In genomic region chr19:58559275-58560006, GRCh38 we compare ENCODE assay signal across 8 cellular contexts. TPM values are rescaled to one million over a fixed set of nuclear protein-coding genes. Genes with fewer than 3 reads are reported as not detected.
DNase-seq lines count a peak whose midpoint lies in the region; ATAC-seq and TF ChIP-seq lines count a peak whose summit lies in the region.

No MANE protein-coding gene starts in this region.

- H3K9me3 ChIP-seq in neural progenitor cell (ENCODE audit: low read depth) = no peaks in the 10 kb centered on the region

- peaks cover 17% of the 10 kb centered on the region for H3K4me1 ChIP-seq in neural progenitor cell

- peaks cover 40% of the 10 kb centered on the region for H3K79me2 ChIP-seq in neural progenitor cell (ENCODE audit: low read depth)

- TF ChIP-seq EP300 in Ishikawa (IDR thresholded peaks at IDR 0.05; ENCODE audit: borderline replicate concordance) = no peak

- H4K20me1 ChIP-seq in neural progenitor cell (ENCODE audit: low read depth) = peaks cover 15% of the 10 kb centered on the region

- no peaks in the 10 kb centered on the region for H3K9me3 Mint-ChIP-seq in activated T-helper 1 cell treated with anti-CD3 and anti-CD28 coated beads, Interleukin-12 subunit alpha, Interleukin-12 subunit beta, Interleukin-2, Interleukin-4 antibody, amounts not matched to agents 30 ng/mL and 10 ng/mL and 1 ng/mL, durations not matched to agents 14 hours and 24 hours and 36 hours
- H3K9me3 Mint-ChIP-seq in neural progenitor cell (no peaks in the 10 kb centered on the region), type B pancreatic cell (no peaks in the 10 kb centered on the region)

- H3K27me3 ChIP-seq in neural progenitor cell = peaks cover 22% of the 10 kb centered on the region

- H3K27ac ChIP-seq in neural progenitor cell = peak overlapping the region; percentile 91

- peak overlapping the region; percentile 79 for H3K4me2 ChIP-seq in neural progenitor cell

- H3K27me3 Mint-ChIP-seq in activated T-helper 1 cell treated with anti-CD3 and anti-CD28 coated beads, Interleukin-12 subunit alpha, Interleukin-12 subunit beta, Interleukin-2, Interleukin-4 antibody, amounts not matched to agents 30 ng/mL and 10 ng/mL and 1 ng/mL, durations not matched to agents 14 hours and 24 hours and 36 hours (ENCODE audit: insufficient read depth) = no peaks in the 10 kb centered on the region
- peaks cover 22% of the 10 kb centered on the region for H3K27me3 Mint-ChIP-seq in neural progenitor cell (ENCODE audit: insufficient read depth, low read depth)
- no peaks in the 10 kb centered on the region for H3K27me3 Mint-ChIP-seq in type B pancreatic cell

- H2AFZ ChIP-seq in neural progenitor cell (replicated peaks) = peak overlapping the region; percentile 60

- ATAC-seq in GM18867 (IDR thresholded peaks at IDR 0.05; ENCODE audit: unreplicated experiment) = peak; percentile 26

- TF ChIP-seq CTCF in foreskin fibroblast (IDR thresholded peaks at IDR 0.05; ENCODE audit: low read depth, low read length) (no peak), neural progenitor cell (IDR thresholded peaks at IDR 0.05) (no peak), type B pancreatic cell (conservative IDR thresholded peaks at IDR 0.05) (no peak)

- peak overlapping the region; percentile 95 for H3K4me3 Mint-ChIP-seq in activated T-helper 1 cell treated with anti-CD3 and anti-CD28 coated beads, Interleukin-12 subunit alpha, Interleukin-12 subunit beta, Interleukin-2, Interleukin-4 antibody, amounts not matched to agents 30 ng/mL and 10 ng/mL and 1 ng/mL, durations not matched to agents 14 hours and 24 hours and 36 hours
- H3K4me3 Mint-ChIP-seq in neural progenitor cell = peak overlapping the region; percentile 98
- peak overlapping the region; percentile 99 for H3K4me3 Mint-ChIP-seq in type B pancreatic cell

- intact Hi-C loops in activated T-helper 1 cell treated with anti-CD3 and anti-CD28 coated beads, Interleukin-12 subunit alpha, Interleukin-12 subunit beta, Interleukin-2, Interleukin-4 antibody, amounts not matched to agents 30 ng/mL and 10 ng/mL and 1 ng/mL, durations not matched to agents 14 hours and 24 hours and 36 hours (cut with micrococcal nuclease) = loop anchor here (1.0 kb wide), 3 partner anchors 14 to 178 kb away; partner anchors contain the start of genes MZF1 and ZNF837

- peak overlapping the region; percentile 65 for H3K9ac ChIP-seq in neural progenitor cell

- peaks cover 33% of the 10 kb centered on the region for H3K36me3 Mint-ChIP-seq in activated T-helper 1 cell treated with anti-CD3 and anti-CD28 coated beads, Interleukin-12 subunit alpha, Interleukin-12 subunit beta, Interleukin-2, Interleukin-4 antibody, amounts not matched to agents 30 ng/mL and 10 ng/mL and 1 ng/mL, durations not matched to agents 14 hours and 24 hours and 36 hours (ENCODE audit: low read depth)
- H3K36me3 Mint-ChIP-seq in neural progenitor cell (peaks cover 14% of the 10 kb centered on the region), type B pancreatic cell (peaks cover 7% of the 10 kb centered on the region)

- DNase-seq in activated T-helper 1 cell treated with anti-CD3 and anti-CD28 coated beads, Interleukin-12 subunit alpha, Interleukin-12 subunit beta, Interleukin-2, Interleukin-4 antibody, amounts not matched to agents 30 ng/mL and 10 ng/mL and 1 ng/mL, durations not matched to agents 14 hours and 24 hours and 36 hours (ENCODE audit: low spot score) = peak; percentile 65
- DNase-seq in foreskin fibroblast (peak; percentile 91 to 96), neural progenitor cell (ENCODE audit: low spot score) (peak; percentile 94), type B pancreatic cell (ENCODE audit: extremely low spot score, unreplicated experiment) (peak; percentile 88), NCI-H1930 (lab: John Stamatoyannopoulos, UW) (no peak), NCI-H1105 (lab: John Stamatoyannopoulos, UW) (no peak)

- peak overlapping the region; percentile 99 for H3K27ac Mint-ChIP-seq in activated T-helper 1 cell treated with anti-CD3 and anti-CD28 coated beads, Interleukin-12 subunit alpha, Interleukin-12 subunit beta, Interleukin-2, Interleukin-4 antibody, amounts not matched to agents 30 ng/mL and 10 ng/mL and 1 ng/mL, durations not matched to agents 14 hours and 24 hours and 36 hours
- H3K27ac Mint-ChIP-seq in neural progenitor cell (peak overlapping the region; percentile 99), type B pancreatic cell (peak overlapping the region; percentile 100)

- H3K4me3 ChIP-seq in foreskin fibroblast (ENCODE audit: low read depth in 1 of 2, low read length in 2 of 2) (peak overlapping the region; percentile 79 to 96), neural progenitor cell (peak overlapping the region; percentile 65)

- no peaks in the 10 kb centered on the region for H3K36me3 ChIP-seq in neural progenitor cell

- peaks cover 66% of the 10 kb centered on the region for H3K4me1 Mint-ChIP-seq in activated T-helper 1 cell treated with anti-CD3 and anti-CD28 coated beads, Interleukin-12 subunit alpha, Interleukin-12 subunit beta, Interleukin-2, Interleukin-4 antibody, amounts not matched to agents 30 ng/mL and 10 ng/mL and 1 ng/mL, durations not matched to agents 14 hours and 24 hours and 36 hours (ENCODE audit: low read depth)
- H3K4me1 Mint-ChIP-seq in neural progenitor cell (peaks cover 37% of the 10 kb centered on the region), type B pancreatic cell (ENCODE audit: unreplicated experiment) (peaks cover 6% of the 10 kb centered on the region)

- peaks cover 63% of the 10 kb centered on the region for H3F3A ChIP-seq in neural progenitor cell (ENCODE audit: low read depth)

- TF ChIP-seq RAD21 in Ishikawa (IDR thresholded peaks at IDR 0.05; ENCODE audit: low read depth) = no peak

TF ChIP-seq in Ishikawa, 13 proteins besides CTCF, POLR2A, EP300 and RAD21:
- peak; percentile 43; the same call in 1 of the 2 replicates for TF ChIP-seq EGR1 (IDR thresholded peaks at IDR 0.05)
- no peak for TF ChIP-seq CREB1 (IDR thresholded peaks at IDR 0.05; ENCODE audit: low read depth)
- peak; percentile 97 for TF ChIP-seq MAX (IDR thresholded peaks at IDR 0.05)
- TF ChIP-seq NFIC (IDR thresholded peaks at IDR 0.05) = 0 out of 2 replicates have a peak, but pooled peaks have one; percentile 10
- no peak for TF ChIP-seq ZBTB7A (IDR thresholded peaks at IDR 0.05; ENCODE audit: low read depth)
- TF ChIP-seq TEAD4 (IDR thresholded peaks at IDR 0.05) = no peak
- no peak for TF ChIP-seq FOXM1 (IDR thresholded peaks at IDR 0.05; ENCODE audit: borderline replicate concordance, low read depth)
- TF ChIP-seq YY1 (IDR thresholded peaks at IDR 0.05; ENCODE audit: low read depth) = peak; percentile 47
- TF ChIP-seq TAF1 (IDR thresholded peaks at IDR 0.05; ENCODE audit: low read depth) = peak; percentile 53; the same call in 1 of the 2 replicates
- peak; percentile 55 for TF ChIP-seq TCF12 (IDR thresholded peaks at IDR 0.05; ENCODE audit: low read depth)
- TF ChIP-seq CEBPB (IDR thresholded peaks at IDR 0.05) = no peak

RNA-seq across cellular contexts. Expression of gene UBE2M, which starts 1.0 kb away (rescaled TPM):
- total RNA-seq in activated T-helper 1 cell treated with anti-CD3 and anti-CD28 coated beads, Interleukin-12 subunit alpha, Interleukin-12 subunit beta, Interleukin-2, Interleukin-4 antibody, amounts not matched to agents 30 ng/mL and 10 ng/mL and 1 ng/mL, durations not matched to agents 14 hours and 24 hours and 36 hours = 147 and 164 TPM in 2 replicates
- total RNA-seq in neural progenitor cell (ENCODE audit: low replicate concordance) = 59.3 and 73.3 TPM in 2 replicates
- total RNA-seq in type B pancreatic cell (ENCODE audit: low replicate concordance) = 78.0 and 81.9 TPM in 2 replicates

RNA-seq across cellular contexts. Expression of gene CHMP2A, which starts 4.5 kb away (rescaled TPM):
- 109 and 114 TPM in 2 replicates for total RNA-seq in activated T-helper 1 cell treated with anti-CD3 and anti-CD28 coated beads, Interleukin-12 subunit alpha, Interleukin-12 subunit beta, Interleukin-2, Interleukin-4 antibody, amounts not matched to agents 30 ng/mL and 10 ng/mL and 1 ng/mL, durations not matched to agents 14 hours and 24 hours and 36 hours
- total RNA-seq in neural progenitor cell (ENCODE audit: low replicate concordance) (141 and 148 TPM in 2 replicates), type B pancreatic cell (ENCODE audit: low replicate concordance) (86.5 and 97.7 TPM in 2 replicates)

RNA-seq across cellular contexts. Expression of gene MZF1, which starts 13.7 kb away (rescaled TPM):
- total RNA-seq in activated T-helper 1 cell treated with anti-CD3 and anti-CD28 coated beads, Interleukin-12 subunit alpha, Interleukin-12 subunit beta, Interleukin-2, Interleukin-4 antibody, amounts not matched to agents 30 ng/mL and 10 ng/mL and 1 ng/mL, durations not matched to agents 14 hours and 24 hours and 36 hours = 19.6 and 21.6 TPM in 2 replicates
- total RNA-seq in neural progenitor cell (ENCODE audit: low replicate concordance) = 8.4 and 32.3 TPM in 2 replicates
- total RNA-seq in type B pancreatic cell (ENCODE audit: low replicate concordance) = 22.9 and 30.0 TPM in 2 replicates

RNA-seq across cellular contexts. Expression of gene TRIM28, which starts 15.6 kb away (rescaled TPM):
- 664 and 687 TPM in 2 replicates for total RNA-seq in activated T-helper 1 cell treated with anti-CD3 and anti-CD28 coated beads, Interleukin-12 subunit alpha, Interleukin-12 subunit beta, Interleukin-2, Interleukin-4 antibody, amounts not matched to agents 30 ng/mL and 10 ng/mL and 1 ng/mL, durations not matched to agents 14 hours and 24 hours and 36 hours
- total RNA-seq in neural progenitor cell (ENCODE audit: low replicate concordance) = 390 and 678 TPM in 2 replicates
- total RNA-seq in type B pancreatic cell (ENCODE audit: low replicate concordance) = 401 and 679 TPM in 2 replicates

RNA-seq across cellular contexts. Expression of gene ZBTB45, which starts 39.8 kb away (rescaled TPM):
- total RNA-seq in activated T-helper 1 cell treated with anti-CD3 and anti-CD28 coated beads, Interleukin-12 subunit alpha, Interleukin-12 subunit beta, Interleukin-2, Interleukin-4 antibody, amounts not matched to agents 30 ng/mL and 10 ng/mL and 1 ng/mL, durations not matched to agents 14 hours and 24 hours and 36 hours = 15.9 and 17.4 TPM in 2 replicates
- total RNA-seq in neural progenitor cell (ENCODE audit: low replicate concordance) (2.2 and 12.8 TPM in 2 replicates), type B pancreatic cell (ENCODE audit: low replicate concordance) (18.6 and 20.2 TPM in 2 replicates)

Comparison
In these comparisons a context has a peak if more than half of its experiments do, and no peak if none do; other contexts are left out.
1. DNase-seq: peak in activated T-helper 1 cell treated with anti-CD3 and anti-CD28 coated beads, Interleukin-12 subunit alpha, Interleukin-12 subunit beta, Interleukin-2, Interleukin-4 antibody, amounts not matched to agents 30 ng/mL and 10 ng/mL and 1 ng/mL, durations not matched to agents 14 hours and 24 hours and 36 hours (single experiment), foreskin fibroblast (2 of 2), neural progenitor cell (single experiment) and type B pancreatic cell (single experiment); none in NCI-H1930 (0 of 2) and NCI-H1105 (single experiment).
2. Peak in every context shown above with its lines, with median percentiles within 50 percentile points of each other: H3K27ac Mint-ChIP-seq and H3K4me3 Mint-ChIP-seq.